In genomic region chr17:60077672-60078519, GRCh38 we compare ENCODE assay signal across 8 cellular contexts. TPM values are rescaled to one million over a fixed set of nuclear protein-coding genes. Genes with fewer than 3 reads are reported as not detected.
A peak's percentile ranks its signal among the peaks of the same experiment; 100 is the strongest.
DNase-seq lines count a peak whose midpoint lies in the region; ATAC-seq and TF ChIP-seq lines count a peak whose summit lies in the region.

No MANE protein-coding gene starts in this region.

- peaks cover 19% of the 10 kb centered on the region for H3K36me3 ChIP-seq in CD8-positive, alpha-beta memory T cell (ENCODE audit: insufficient read depth, low read length)
- H3K36me3 ChIP-seq in MM.1S (replicated peaks; ENCODE audit: insufficient read depth, low read length) = no peaks in the 10 kb centered on the region

- H3K9me3 Mint-ChIP-seq in CD8-positive, alpha-beta memory T cell = no peaks in the 10 kb centered on the region
- no peaks in the 10 kb centered on the region for H3K9me3 Mint-ChIP-seq in osteocyte (ENCODE audit: unreplicated experiment)

- H3K27me3 ChIP-seq in CD8-positive, alpha-beta memory T cell (ENCODE audit: insufficient read depth, low read length, poor library complexity, severe bottlenecking) = no peaks in the 10 kb centered on the region
- H3K27me3 ChIP-seq in MM.1S (replicated peaks; ENCODE audit: insufficient read depth, low read length) = no peaks in the 10 kb centered on the region

- H3K4me3 Mint-ChIP-seq in CD8-positive, alpha-beta memory T cell = peak overlapping the region; percentile 86 to 97 (median 93)
- H3K4me3 Mint-ChIP-seq in osteocyte (ENCODE audit: unreplicated experiment) = peak overlapping the region; percentile 92

- H3K27me3 Mint-ChIP-seq in CD8-positive, alpha-beta memory T cell = no peaks in the 10 kb centered on the region
- no peaks in the 10 kb centered on the region for H3K27me3 Mint-ChIP-seq in osteocyte (ENCODE audit: unreplicated experiment)

- POLR2A ChIA-PET in CD8-positive, alpha-beta memory T cell (lab: Charles Lee) = interaction anchor here (0.5 kb wide), 1 partner anchor 314 kb away, joined by 4 read pairs; the partner anchor contains the start of gene USP32

- peak overlapping the region; percentile 71 for H3K4me3 ChIP-seq in CD8-positive, alpha-beta memory T cell (ENCODE audit: low read length)
- H3K4me3 ChIP-seq in MM.1S (ENCODE audit: low read length) = peak overlapping the region; percentile 63

- TF ChIP-seq CTCF in MM.1S (IDR thresholded peaks at IDR 0.05; ENCODE audit: low read length) = no peak
- TF ChIP-seq CTCF in osteocyte (IDR thresholded peaks at IDR 0.05) = no peak

- no peaks in the 10 kb centered on the region for H4K20me1 ChIP-seq in MM.1S (ENCODE audit: insufficient read depth, low read length)

- peak overlapping the region; percentile 65 for H3K27ac ChIP-seq in CD8-positive, alpha-beta memory T cell (ENCODE audit: low read depth, low read length)
- peak overlapping the region; percentile 69; the same call in 1 of the 2 replicates for H3K27ac ChIP-seq in MM.1S (ENCODE audit: low read length)

- peaks cover 16 to 29% (median 26%) of the 10 kb centered on the region in 3 donors for H3K4me1 Mint-ChIP-seq in CD8-positive, alpha-beta memory T cell
- peaks cover 58% of the 10 kb centered on the region for H3K4me1 Mint-ChIP-seq in osteocyte (ENCODE audit: unreplicated experiment)

- peak overlapping the region; percentile 65 for H2AFZ ChIP-seq in MM.1S (ENCODE audit: low read length)

- no peaks in the 10 kb centered on the region for H3K9me3 ChIP-seq in CD8-positive, alpha-beta memory T cell (ENCODE audit: low read length)
- no peaks in the 10 kb centered on the region for H3K9me3 ChIP-seq in MM.1S (replicated peaks; ENCODE audit: insufficient read depth, low read length)

- H3K27ac Mint-ChIP-seq in CD8-positive, alpha-beta memory T cell = peak overlapping the region; percentile 34 to 95 (median 88)
- H3K27ac Mint-ChIP-seq in osteocyte (ENCODE audit: unreplicated experiment) = peak overlapping the region; percentile 90

- H3F3A ChIP-seq in MM.1S (ENCODE audit: insufficient read depth, low read length) = 0 out of 2 replicates have a peak, but pooled peaks cover 6% of the 10 kb centered on the region

- peak overlapping the region; percentile 35; the same call in 1 of the 2 replicates for H3K9ac ChIP-seq in MM.1S (ENCODE audit: low read length)

- peaks cover 21% of the 10 kb centered on the region for H3K4me1 ChIP-seq in CD8-positive, alpha-beta memory T cell (ENCODE audit: insufficient read depth, low read length)
- H3K4me1 ChIP-seq in MM.1S (ENCODE audit: low read length) = no peaks in the 10 kb centered on the region

- DNase-seq in CD8-positive, alpha-beta memory T cell = no peak
- DNase-seq in MM.1S (no peak), fibroblast of peridontal ligament (ENCODE audit: extremely low read depth) (peak; percentile 35), osteocyte (ENCODE audit: extremely low spot score, unreplicated experiment) (no peak), DMS79 treated with DMSO at 0.1 percent for 48 hours (lab: John Stamatoyannopoulos, UW) (no peak), NCI-H1694 treated with DMSO at 0.1 percent for 48 hours (lab: John Stamatoyannopoulos, UW) (no peak)
- peak; percentile 65 for DNase-seq in activated CD8-positive, alpha-beta memory T cell treated with anti-CD3 and anti-CD28 coated beads, Interleukin-2, amount 50 U/mL, for 4 hours

- H3K4me2 ChIP-seq in MM.1S (ENCODE audit: low read depth, low read length) = peak overlapping the region; percentile 71

- peak; percentile 25 for ATAC-seq in GM21528 (IDR thresholded peaks at IDR 0.05; ENCODE audit: low FRiP score, unreplicated experiment)

- H3K36me3 Mint-ChIP-seq in CD8-positive, alpha-beta memory T cell = peaks cover 0 to 34% (median 14%) of the 10 kb centered on the region in 3 donors
- peaks cover 8% of the 10 kb centered on the region for H3K36me3 Mint-ChIP-seq in osteocyte (ENCODE audit: unreplicated experiment)

- peaks cover 4% of the 10 kb centered on the region; the same call in 1 of the 2 replicates for H3K79me2 ChIP-seq in MM.1S (ENCODE audit: low read length)

- CTCF ChIA-PET in CD8-positive, alpha-beta memory T cell (lab: Charles Lee) = no interaction called here

- no peaks in the 10 kb centered on the region for H3K9me2 ChIP-seq in MM.1S (replicated peaks; ENCODE audit: insufficient read depth, low read length)

RNA-seq across cellular contexts. Expression of gene HEATR6, which starts 0.8 kb away (rescaled TPM):
- 10 to 100 TPM; 22.8 to 24.0 TPM for total RNA-seq in CD8-positive, alpha-beta memory T cell
- 7.6 TPM for polyA plus RNA-seq in CD8-positive, alpha-beta memory T cell
- 25.9 and 26.2 TPM in 2 replicates for total RNA-seq in osteocyte

Comparison
In these comparisons a context has a peak if more than half of its experiments do, and no peak if none do; other contexts are left out.
1. DNase-seq: peak in activated CD8-positive, alpha-beta memory T cell treated with anti-CD3 and anti-CD28 coated beads, Interleukin-2, amount 50 U/mL, for 4 hours (single experiment) and fibroblast of peridontal ligament (single experiment); none in CD8-positive, alpha-beta memory T cell (0 of 5), MM.1S (single experiment), osteocyte (single experiment), DMS79 treated with DMSO at 0.1 percent for 48 hours (single experiment) and NCI-H1694 treated with DMSO at 0.1 percent for 48 hours (single experiment).